1 cellular context compared by ENCODE assay signal in the genomic region with DNA sequence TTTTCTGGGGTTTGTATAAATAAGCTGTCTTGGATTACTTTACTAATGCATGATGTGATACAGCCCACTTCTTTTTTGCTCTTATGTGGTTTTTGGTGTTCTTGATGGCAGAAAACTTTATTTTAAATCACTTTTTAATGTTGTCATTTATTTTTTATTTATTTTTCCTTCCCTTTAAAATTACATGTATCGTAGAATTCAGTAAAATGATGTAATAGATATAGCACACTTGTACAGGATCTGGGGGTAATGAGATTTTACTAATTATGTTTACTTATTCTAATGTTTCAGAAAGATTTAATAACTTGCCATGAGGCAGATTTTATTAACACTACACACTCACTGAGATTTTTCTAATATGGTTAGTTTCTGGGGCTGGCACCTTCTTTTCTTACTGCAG.
TF ChIP-seq lines count a peak whose summit lies in the region.

No MANE protein-coding gene starts in this region.

TF ChIP-seq in IMR-90, 13 proteins besides CTCF, POLR2A, EP300 and RAD21 (continued from another document):
- TF ChIP-seq, protein P1, sequence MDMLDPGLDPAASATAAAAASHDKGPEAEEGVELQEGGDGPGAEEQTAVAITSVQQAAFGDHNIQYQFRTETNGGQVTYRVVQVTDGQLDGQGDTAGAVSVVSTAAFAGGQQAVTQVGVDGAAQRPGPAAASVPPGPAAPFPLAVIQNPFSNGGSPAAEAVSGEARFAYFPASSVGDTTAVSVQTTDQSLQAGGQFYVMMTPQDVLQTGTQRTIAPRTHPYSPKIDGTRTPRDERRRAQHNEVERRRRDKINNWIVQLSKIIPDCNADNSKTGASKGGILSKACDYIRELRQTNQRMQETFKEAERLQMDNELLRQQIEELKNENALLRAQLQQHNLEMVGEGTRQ (IDR thresholded peaks at IDR 0.05; ENCODE audit: low read depth, low read length): no peak
- TF ChIP-seq, protein P2, sequence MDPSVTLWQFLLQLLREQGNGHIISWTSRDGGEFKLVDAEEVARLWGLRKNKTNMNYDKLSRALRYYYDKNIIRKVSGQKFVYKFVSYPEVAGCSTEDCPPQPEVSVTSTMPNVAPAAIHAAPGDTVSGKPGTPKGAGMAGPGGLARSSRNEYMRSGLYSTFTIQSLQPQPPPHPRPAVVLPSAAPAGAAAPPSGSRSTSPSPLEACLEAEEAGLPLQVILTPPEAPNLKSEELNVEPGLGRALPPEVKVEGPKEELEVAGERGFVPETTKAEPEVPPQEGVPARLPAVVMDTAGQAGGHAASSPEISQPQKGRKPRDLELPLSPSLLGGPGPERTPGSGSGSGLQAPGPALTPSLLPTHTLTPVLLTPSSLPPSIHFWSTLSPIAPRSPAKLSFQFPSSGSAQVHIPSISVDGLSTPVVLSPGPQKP (IDR thresholded peaks at IDR 0.05; ENCODE audit: borderline replicate concordance, low read depth, low read length): no peak
- TF ChIP-seq CHD1 (IDR thresholded peaks at IDR 0.05; ENCODE audit: low read depth, low read length): no peak
- no peak for TF ChIP-seq CEBPB (IDR thresholded peaks at IDR 0.05; ENCODE audit: low read depth, low read length)
- no peak for TF ChIP-seq MAZ (IDR thresholded peaks at IDR 0.05; ENCODE audit: borderline replicate concordance, low read depth, low read length)
- no peak for TF ChIP-seq MXI1 (IDR thresholded peaks at IDR 0.05; ENCODE audit: borderline replicate concordance, low read depth, low read length)
- no peak for TF ChIP-seq RFX5 (IDR thresholded peaks at IDR 0.05; ENCODE audit: low read depth, low read length)
- TF ChIP-seq FOS (IDR thresholded peaks at IDR 0.05; ENCODE audit: low read depth, low read length): no peak
- no peak for TF ChIP-seq MAFK (IDR thresholded peaks at IDR 0.05; ENCODE audit: low read depth, low read length)
TF ChIP-seq in IMR-90: peak in this region for 0.
